ENCODE assay signal across 8 cellular contexts in the genomic region with DNA sequence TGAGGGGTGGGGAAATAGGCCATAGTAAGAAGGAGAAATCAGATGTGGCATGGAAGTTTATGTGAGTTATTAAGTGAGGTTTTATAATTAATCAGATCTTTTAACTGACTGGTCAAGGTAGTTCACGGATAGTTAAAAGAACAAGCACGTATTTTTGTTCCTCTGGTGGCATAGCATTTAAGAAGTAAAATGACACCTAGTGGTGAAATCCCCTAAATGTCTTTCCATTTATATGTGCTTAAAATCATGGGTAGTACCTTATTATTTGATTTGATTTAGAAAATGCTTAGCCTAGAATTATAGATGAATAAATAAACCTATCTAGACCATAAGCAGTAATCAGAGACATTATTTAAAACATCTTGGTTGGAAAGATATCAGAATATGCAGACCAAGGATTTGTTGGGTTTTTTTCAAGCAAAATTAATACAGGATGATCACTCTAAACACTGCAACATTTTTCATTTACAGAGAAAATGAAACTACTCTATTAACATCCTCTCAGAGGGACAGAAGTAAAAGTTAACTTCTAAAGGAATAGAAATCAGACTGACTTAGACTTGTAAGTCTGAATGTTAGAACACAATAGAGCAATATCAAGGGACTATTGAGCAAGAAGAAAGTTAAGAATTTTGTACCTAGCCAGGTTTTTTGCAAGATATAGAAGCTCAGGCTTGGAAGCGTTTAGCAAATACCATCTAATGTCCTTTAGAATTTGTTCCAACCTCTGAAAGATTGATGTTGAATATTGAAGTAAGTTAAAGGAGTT.
DNase-seq lines count a peak whose midpoint lies in the region; ATAC-seq, FAIRE-seq and TF ChIP-seq lines count a peak whose summit lies in the region.

No MANE protein-coding gene starts in this region.

- peaks cover 0 to 12% (median 2%) of the 10 kb centered on the region in 4 donors for H3K4me1 ChIP-seq in tibial nerve

- 29 to 30% methylated on average over 3 of the region's 3 CpGs for WGBS in tibial nerve, 2 donors

- peak; percentile 13 for DNase-seq in NCI-H510A treated with DMSO at 0.1 percent for 48 hours (lab: John Stamatoyannopoulos, UW)
- DNase-seq in NCI-H510A (lab: John Stamatoyannopoulos, UW): no peak
- peak; percentile 53 for DNase-seq in NCI-H1105 treated with DMSO at 0.1 percent for 48 hours (lab: John Stamatoyannopoulos, UW)
- DNase-seq in astrocyte of the cerebellum (ENCODE audit: low read depth): peak; percentile 34
- no peak for DNase-seq in tibial nerve (ENCODE audit: low spot score in 2 of 2)
- DNase-seq in middle frontal gyrus (ENCODE audit: extremely low spot score, low spot score): no peak

- no peak for TF ChIP-seq POLR2A in tibial nerve (IDR thresholded peaks at IDR 0.05)

- H3K27me3 ChIP-seq in tibial nerve: no peaks in the 10 kb centered on the region

- H3K9me3 ChIP-seq in tibial nerve: no peaks in the 10 kb centered on the region

- peaks cover 0 to 21% (median 0%) of the 10 kb centered on the region in 3 donors for H3K36me3 ChIP-seq in tibial nerve

- peak; percentile 68 for ATAC-seq in GM21786 (IDR thresholded peaks at IDR 0.05; ENCODE audit: unreplicated experiment)

- H3K4me3 ChIP-seq in astrocyte of the cerebellum (ENCODE audit: low read depth, low read length) (no peak overlapping the region), tibial nerve (no peak overlapping the region)

- peak; percentile 98 for FAIRE-seq in islet of Langerhans (lab: Jason Lieb, UNC)

- TF ChIP-seq CTCF in astrocyte of the cerebellum (IDR thresholded peaks at IDR 0.05; ENCODE audit: low read depth, low read length, missing control alignments): peak; percentile 32
- peak; percentile 29 to 57 (median 40) for TF ChIP-seq CTCF in tibial nerve (IDR thresholded peaks at IDR 0.05)

- peak overlapping the region in 1 of 4 donors; percentile 36 for H3K27ac ChIP-seq in tibial nerve

- in situ Hi-C loops in astrocyte of the cerebellum (cut with HindIII; ENCODE audit: low sequenced_read_pairs): no loop called here

- no peak for TF ChIP-seq EP300 in tibial nerve (IDR thresholded peaks at IDR 0.05)

Comparison
In these comparisons a context has a peak if more than half of its experiments do, and no peak if none do; other contexts are left out.
1. DNase-seq: peak in NCI-H510A treated with DMSO at 0.1 percent for 48 hours (single experiment), NCI-H1105 treated with DMSO at 0.1 percent for 48 hours (single experiment) and astrocyte of the cerebellum (single experiment); none in NCI-H510A (single experiment), tibial nerve (0 of 2) and middle frontal gyrus (single experiment).